In genomic region chr12:127294651-127295205, GRCh38 we compare ENCODE assay signal across 21 cellular contexts.
DNase-seq lines count a peak whose midpoint lies in the region; ATAC-seq and TF ChIP-seq lines count a peak whose summit lies in the region.
"Had no signal": no experiment of that assay in that cellular context is flagged by ENCODE, and none has a peak within 500 bp of the region (broad histone marks: within the 10 kb centered on the region; RNA-seq: fewer than 3 reads in every experiment).

No MANE protein-coding gene starts in this region.

- H3K4me3 ChIP-seq in endodermal cell (ENCODE audit: low read length) (no peak overlapping the region), skeletal muscle cell (ENCODE audit: low read depth, low read length) (no peak overlapping the region)
- H3K4me3 ChIP-seq: GM23338, SK-N-MC had no signal

- no peak for TF ChIP-seq CTCF in endodermal cell (conservative IDR thresholded peaks at IDR 0.05)

- H3K36me3 Mint-ChIP-seq in endodermal cell (ENCODE audit: low read depth), result no peaks in the 10 kb centered on the region

- H3K27me3 ChIP-seq in endodermal cell (ENCODE audit: control insufficient read depth, insufficient read depth, low read length, poor library complexity, severe bottlenecking), result no peaks in the 10 kb centered on the region

- no peak overlapping the region for H3K27ac ChIP-seq in endodermal cell (ENCODE audit: low read depth, low read length)
- H3K27ac ChIP-seq: 22Rv1, SK-N-MC had no signal

- peaks cover 11% of the 10 kb centered on the region for H3K27me3 Mint-ChIP-seq in endodermal cell (ENCODE audit: insufficient read depth)
- H3K27me3 Mint-ChIP-seq: B cell had no signal

- in situ Hi-C loops in G401 (cut with HindIII; ENCODE audit: low sequenced_read_pairs), result no loop called here

- H3K4me1 ChIP-seq in endodermal cell (ENCODE audit: control insufficient read depth, insufficient read depth, low read length), result no peaks in the 10 kb centered on the region

- 87 to 91% methylated on average over 6 of the region's 6 CpGs for WGBS in endodermal cell (ENCODE audit: insufficient coverage in 1 of 2, insufficient read length in 1 of 2), 2 experiments

- H3K4me3 Mint-ChIP-seq in endodermal cell, result no peak overlapping the region
- H3K4me3 Mint-ChIP-seq: B cell, GM23338 had no signal

- no peak overlapping the region for H3K27ac Mint-ChIP-seq in endodermal cell
- H3K27ac Mint-ChIP-seq: B cell, GM23338 had no signal

- ATAC-seq in GM21390 (IDR thresholded peaks at IDR 0.05; ENCODE audit: unreplicated experiment) (no peak), HG03442 (IDR thresholded peaks at IDR 0.05; ENCODE audit: unreplicated experiment) (no peak)
- ATAC-seq: GM23338 had no signal

- H3K9ac ChIP-seq in endodermal cell (ENCODE audit: extremely low read depth, low read length, poor library complexity, severe bottlenecking), result no peak overlapping the region

- no peaks in the 10 kb centered on the region for H3K4me1 Mint-ChIP-seq in endodermal cell
- H3K4me1 Mint-ChIP-seq: B cell, GM23338 had no signal

- H3K9me3 Mint-ChIP-seq in endodermal cell, result peaks cover 9% of the 10 kb centered on the region

- no peaks in the 10 kb centered on the region for H3K36me3 ChIP-seq in endodermal cell (ENCODE audit: control insufficient read depth, insufficient read depth, low read length)

- DNase-seq in DMS 273 (lab: John Stamatoyannopoulos, UW; ENCODE audit: unreplicated experiment) (peak; percentile 13), DMS 273 treated with DMSO at 0.1 percent for 48 hours (lab: John Stamatoyannopoulos, UW) (no peak), G401 (ENCODE audit: low spot score) (peak; percentile 43), endodermal cell (peak; percentile 39), skeletal muscle cell (ENCODE audit: low read depth) (peak; percentile 26), SW480 (ENCODE audit: low spot score) (no peak)
- DNase-seq: COR-L47, DMS153, HCEC 1CT, Kasumi-1, NCI-H1105, NCI-H2081, NCI-H2171 treated with DMSO at 0.1 percent for 48 hours, NCI-H446 treated with DMSO at 0.1 percent for 48 hours, SHP77 had no signal

- H3K9me3 ChIP-seq in endodermal cell (ENCODE audit: control insufficient read depth, low read length), result peaks cover 8% of the 10 kb centered on the region

Comparison
In these comparisons a context has a peak if more than half of its experiments do, and no peak if none do; other contexts are left out.
1. DNase-seq: peak in DMS 273 (single experiment), G401 (single experiment), endodermal cell (single experiment) and skeletal muscle cell (single experiment); none in DMS 273 treated with DMSO at 0.1 percent for 48 hours (single experiment) and SW480 (single experiment).